Comparison of ENCODE assay signal across 25 cellular contexts in genomic region chr1:232039303-232039702, GRCh38.
A peak's percentile ranks its signal among the peaks of the same experiment; 100 is the strongest.
DNase-seq lines count a peak whose midpoint lies in the region; ATAC-seq, FAIRE-seq and TF ChIP-seq lines count a peak whose summit lies in the region.
"Had no signal": no experiment of that assay in that cellular context is flagged by ENCODE, and none has a peak within 500 bp of the region (broad histone marks: within the 10 kb centered on the region; RNA-seq: fewer than 3 reads in every experiment).

No MANE protein-coding gene starts in this region.

- no peak for ATAC-seq in IMR-90 (ENCODE audit: low read depth)
- ATAC-seq: lower lobe of right lung had no signal

- TF ChIP-seq CTCF in IMR-90 (conservative IDR thresholded peaks at IDR 0.05; ENCODE audit: low read depth, low read length) (no peak), astrocyte (IDR thresholded peaks at IDR 0.05; ENCODE audit: insufficient read depth, low read depth, low read length) (no peak), GM13977 (IDR thresholded peaks at IDR 0.05; ENCODE audit: extremely low read depth, insufficient read depth, missing control alignments) (no peak)

- POLR2A ChIA-PET in IMR-90 (lab: Charles Lee; ENCODE audit: unreplicated experiment): no interaction called here

- no peak overlapping the region for H3K14ac ChIP-seq in IMR-90 (replicated peaks; ENCODE audit: low read depth, low read length)

- H3K4ac ChIP-seq in IMR-90 (ENCODE audit: low read depth, low read length): no peak overlapping the region

- H3K56ac ChIP-seq in IMR-90 (ENCODE audit: extremely low read depth, insufficient read depth, low read length): no peak overlapping the region

- H2BK5ac ChIP-seq in IMR-90 (ENCODE audit: low read depth, low read length, poor library complexity, severe bottlenecking): no peak overlapping the region

- peaks cover 7% of the 10 kb centered on the region for H3K4me1 Mint-ChIP-seq in astrocyte (ENCODE audit: low read depth, unreplicated experiment)

- no peak overlapping the region for H3K9ac ChIP-seq in IMR-90 (ENCODE audit: low read depth, low read length)
- H3K9ac ChIP-seq in astrocyte (ENCODE audit: low read length): no peak overlapping the region

- no peak for TF ChIP-seq RAD21 in IMR-90 (IDR thresholded peaks at IDR 0.05; ENCODE audit: low read length)

- H2AK5ac ChIP-seq in IMR-90 (ENCODE audit: low read depth, low read length): no peak overlapping the region

- H4K20me1 ChIP-seq in IMR-90 (ENCODE audit: insufficient read depth, low read length) (no peaks in the 10 kb centered on the region), astrocyte (ENCODE audit: insufficient read depth, low read length) (no peaks in the 10 kb centered on the region)

- no peak overlapping the region for H3K4me3 Mint-ChIP-seq in astrocyte (ENCODE audit: unreplicated experiment)
- H3K4me3 Mint-ChIP-seq: activated naive CD8-positive, alpha-beta T cell; CD4-positive, alpha-beta T cell had no signal

- peaks cover 1% of the 10 kb centered on the region for H3K36me3 Mint-ChIP-seq in astrocyte (ENCODE audit: low read depth, unreplicated experiment)

- no peaks in the 10 kb centered on the region for H3K79me1 ChIP-seq in IMR-90 (ENCODE audit: low read depth in 1 of 2, low read length in 2 of 2)

- H3K27ac ChIP-seq in IMR-90 (ENCODE audit: insufficient read depth, low read length) (no peak overlapping the region), astrocyte (ENCODE audit: low read depth, low read length) (no peak overlapping the region)
- H3K27ac ChIP-seq: lower lobe of right lung, prostate gland, SJSA1, suprapubic skin, vagina, VCaP had no signal

- no peak overlapping the region for H4K91ac ChIP-seq in IMR-90 (ENCODE audit: insufficient read depth, low read depth, low read length)

- DNase-seq in EH (ENCODE audit: low read depth): peak; percentile 33
- DNase-seq in IMR-90: peak; percentile 23
- peak; percentile 82 for DNase-seq in astrocyte (ENCODE audit: low read depth)
- peak; percentile 2 for DNase-seq in kidney tubule cell (ENCODE audit: low spot score)
- DNase-seq in GM13977 (ENCODE audit: low spot score): no peak
- DNase-seq in NCI-H2029 (lab: John Stamatoyannopoulos, UW): no peak
- no peak for DNase-seq in NCI-H524 treated with DMSO at 0.1 percent for 48 hours (lab: John Stamatoyannopoulos, UW)
- DNase-seq: activated CD4-positive, alpha-beta T cell treated with anti-CD3 and anti-CD28 coated beads, Interleukin-2, amount 50 U/mL, for 1 hour; CD4-positive, alpha-beta T cell; Karpas-422; lower lobe of right lung; NCI-H1092 treated with DMSO at 0.1 percent for 48 hours; NCI-H1930; NCI-H226; T-helper 2 cell had no signal

- dilution Hi-C loops in IMR-90 (cut with HindIII; ENCODE audit: low sequenced_read_pairs, unreplicated experiment): no loop called here

- H3K4me3 ChIP-seq in IMR-90 (ENCODE audit: insufficient read depth, low read depth, low read length): no peak overlapping the region
- no peak overlapping the region for H3K4me3 ChIP-seq in astrocyte (ENCODE audit: insufficient read depth, low read depth, low read length)
- H3K4me3 ChIP-seq: lower lobe of right lung, prostate gland, SJSA1, suprapubic skin, vagina had no signal

- intact Hi-C loops in IMR-90 (cut with micrococcal nuclease): no loop called here

- H2AFZ ChIP-seq in IMR-90 (replicated peaks; ENCODE audit: low read length, poor library complexity) (no peak overlapping the region), astrocyte (ENCODE audit: low read depth, low read length) (no peak overlapping the region)

- no peak overlapping the region for H3K23ac ChIP-seq in IMR-90 (ENCODE audit: low read depth, low read length)

- H4K8ac ChIP-seq in IMR-90 (ENCODE audit: low read depth in 2 of 2, low read length in 2 of 2): no peak overlapping the region

- no peak overlapping the region for H2BK120ac ChIP-seq in IMR-90 (ENCODE audit: low read depth, low read length)

- CTCF ChIA-PET in IMR-90 (lab: Yijun Ruan, JAX): no interaction called here

- peaks cover 3% of the 10 kb centered on the region for H3K9me3 Mint-ChIP-seq in astrocyte (ENCODE audit: unreplicated experiment)
- H3K9me3 Mint-ChIP-seq: activated T-helper 2 cell treated with anti-CD3 and anti-CD28 coated beads, Interferon-gamma antibody, Interleukin-2, Interleukin-4, amounts not matched to agents 10 μg/mL and 5 μg/mL and 100 μg/mL, durations not matched to agents 14 hours and 24 hours and 36 hours; CD4-positive, alpha-beta T cell had no signal

- no peaks in the 10 kb centered on the region for H3K27me3 ChIP-seq in IMR-90 (ENCODE audit: control insufficient read depth, insufficient read depth, low read length)
- no peaks in the 10 kb centered on the region for H3K27me3 ChIP-seq in astrocyte (ENCODE audit: insufficient read depth, low read length)
- H3K27me3 ChIP-seq: SJSA1, suprapubic skin, vagina had no signal

- BruUV-seq in IMR-90 (replicated peaks; lab: Mats Ljungman, UMichigan): no TSS peak

- no peak overlapping the region for H4K5ac ChIP-seq in IMR-90 (ENCODE audit: low read depth, low read length)

- no peak overlapping the region for H3K4me2 ChIP-seq in IMR-90 (ENCODE audit: low read depth, low read length)
- H3K4me2 ChIP-seq in astrocyte (ENCODE audit: low read length): no peak overlapping the region

- H3K36me3 ChIP-seq in IMR-90 (ENCODE audit: control insufficient read depth, insufficient read depth, low read length) (no peaks in the 10 kb centered on the region), astrocyte (ENCODE audit: insufficient read depth, low read length) (no peaks in the 10 kb centered on the region)
- H3K36me3 ChIP-seq: lower lobe of right lung, prostate gland, SJSA1, vagina had no signal

- no peak overlapping the region for H2BK15ac ChIP-seq in IMR-90 (ENCODE audit: low read depth, low read length)

- FAIRE-seq in astrocyte (lab: Jason Lieb, UNC): no peak
- FAIRE-seq: frontal cortex, GM19239, keratinocyte had no signal

- no peak overlapping the region for H3K27ac Mint-ChIP-seq in astrocyte (ENCODE audit: unreplicated experiment)
- H3K27ac Mint-ChIP-seq: activated naive CD8-positive, alpha-beta T cell; activated T-helper 2 cell treated with anti-CD3 and anti-CD28 coated beads, Interferon-gamma antibody, Interleukin-2, Interleukin-4, amounts not matched to agents 10 μg/mL and 5 μg/mL and 100 μg/mL, durations not matched to agents 14 hours and 24 hours and 36 hours; CD4-positive, alpha-beta T cell had no signal

- H3K18ac ChIP-seq in IMR-90 (ENCODE audit: low read depth, low read length): no peak overlapping the region

- WGBS in IMR-90 (ENCODE audit: extremely low coverage in 2 of 2, insufficient read length in 1 of 2), 2 experiments: no CpG with 5 or more reads among the region's 4 CpGs

- no peak for TF ChIP-seq POLR2A in IMR-90 (IDR thresholded peaks at IDR 0.05; ENCODE audit: low read depth, low read length)

- H3K4me1 ChIP-seq in IMR-90 (ENCODE audit: control insufficient read depth, insufficient read depth, low read length) (no peaks in the 10 kb centered on the region), astrocyte (ENCODE audit: insufficient read depth, low read length) (no peaks in the 10 kb centered on the region)
- H3K4me1 ChIP-seq: lower lobe of right lung, prostate gland, suprapubic skin, vagina had no signal

- H2BK20ac ChIP-seq in IMR-90 (ENCODE audit: low read depth, low read length): no peak overlapping the region

- H3K9me1 ChIP-seq in IMR-90 (ENCODE audit: insufficient read depth, low read length): no peaks in the 10 kb centered on the region

- in situ Hi-C loops in IMR-90 (cut with MboI; ENCODE audit: low sequenced_read_pairs): no loop called here
- in situ Hi-C loops in GM13977 (cut with MboI; ENCODE audit: low pct_unique_long_range_greater_than_20kb, low sequenced_read_pairs, unreplicated experiment): no loop called here

- no peaks in the 10 kb centered on the region for H3K79me2 ChIP-seq in astrocyte (ENCODE audit: insufficient read depth, low read length)

- H3K27me3 Mint-ChIP-seq in astrocyte (ENCODE audit: low read depth, unreplicated experiment): no peaks in the 10 kb centered on the region
- H3K27me3 Mint-ChIP-seq: activated naive CD8-positive, alpha-beta T cell; CD4-positive, alpha-beta T cell had no signal

- no peak overlapping the region for H2AK9ac ChIP-seq in IMR-90 (replicated peaks; ENCODE audit: low read depth, low read length, poor library complexity)

- H3K9me3 ChIP-seq in IMR-90 (ENCODE audit: control insufficient read depth, insufficient read depth, low read length) (no peaks in the 10 kb centered on the region), astrocyte (ENCODE audit: insufficient read depth, low read depth, low read length) (no peaks in the 10 kb centered on the region)
- H3K9me3 ChIP-seq: lower lobe of right lung, prostate gland, SJSA1, suprapubic skin, vagina had no signal

TF ChIP-seq in IMR-90, 13 proteins besides CTCF, POLR2A, EP300 and RAD21:
- TF ChIP-seq CEBPB (IDR thresholded peaks at IDR 0.05; ENCODE audit: low read depth, low read length): no peak
- TF ChIP-seq RFX5 (IDR thresholded peaks at IDR 0.05; ENCODE audit: low read depth, low read length): no peak
- no peak for TF ChIP-seq FOS (IDR thresholded peaks at IDR 0.05; ENCODE audit: low read depth, low read length)
- no peak for TF ChIP-seq MXI1 (IDR thresholded peaks at IDR 0.05; ENCODE audit: borderline replicate concordance, low read depth, low read length)
- TF ChIP-seq MAZ (IDR thresholded peaks at IDR 0.05; ENCODE audit: borderline replicate concordance, low read depth, low read length): no peak
- TF ChIP-seq CHD1 (IDR thresholded peaks at IDR 0.05; ENCODE audit: low read depth, low read length): no peak
- no peak for TF ChIP-seq RCOR1 (IDR thresholded peaks at IDR 0.05; ENCODE audit: insufficient replicate concordance, low read length)

Comparison
In these comparisons a context has a peak if more than half of its experiments do, and no peak if none do; other contexts are left out.
1. DNase-seq: peak in EH (single experiment), IMR-90 (single experiment), astrocyte (single experiment) and kidney tubule cell (single experiment); none in GM13977 (single experiment), NCI-H2029 (single experiment) and NCI-H524 treated with DMSO at 0.1 percent for 48 hours (single experiment).